ENCODE assay signal across 19 cellular contexts in the genomic region with DNA sequence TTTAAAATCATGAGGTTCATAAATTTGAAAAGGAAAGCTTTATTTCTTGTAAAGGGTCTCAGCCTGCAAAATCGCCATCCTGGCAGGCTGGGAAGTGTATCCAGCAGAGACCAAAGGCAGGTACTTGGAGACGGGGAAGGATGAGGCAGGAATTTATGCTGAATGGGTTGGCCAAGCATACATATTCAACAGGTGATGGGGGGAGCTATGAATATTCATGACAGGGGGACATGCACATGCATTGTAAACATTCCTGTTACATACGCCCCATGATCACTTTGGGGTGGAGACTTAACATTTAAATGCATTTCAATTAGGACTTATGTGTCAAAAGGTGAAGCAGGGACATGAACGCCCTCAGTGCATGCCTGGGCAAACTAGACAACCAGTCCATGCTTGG. TPM values are rescaled to one million over a fixed set of nuclear protein-coding genes. Genes with fewer than 3 reads are reported as not detected.
DNase-seq lines count a peak whose midpoint lies in the region; ATAC-seq, FAIRE-seq and TF ChIP-seq lines count a peak whose summit lies in the region.
"Had no signal": no experiment of that assay in that cellular context is flagged by ENCODE, and none has a peak within 500 bp of the region (broad histone marks: within the 10 kb centered on the region; RNA-seq: fewer than 3 reads in every experiment).

No MANE protein-coding gene starts in this region.

- POLR2A ChIA-PET in HepG2 (lab: Yijun Ruan, JAX): no interaction called here
- POLR2A ChIA-PET in K562 (lab: Yijun Ruan, JAX): interaction anchor here (1.0 kb wide), 1 partner anchor 10 kb away, joined by 3 read pairs; no protein-coding TSS in a partner anchor

- H3K4me2 ChIP-seq in HepG2 (ENCODE audit: low read depth, low read length): no peak overlapping the region
- H3K4me2 ChIP-seq in K562 (ENCODE audit: insufficient read depth, low read length): no peak overlapping the region

- intact Hi-C loops in HepG2 (cut with micrococcal nuclease; ENCODE audit: unreplicated experiment) (no loop called here), right lobe of liver (cut with DNase I) (no loop called here), K562 (cut with micrococcal nuclease) (no loop called here), transverse colon (cut with DNase I; ENCODE audit: low total_unique reads) (no loop called here)

- no peaks in the 10 kb centered on the region for H3K9me3 Mint-ChIP-seq in immature natural killer cell
- H3K9me3 Mint-ChIP-seq in progenitor cell of endocrine pancreas (ENCODE audit: low read depth): peaks cover 3% of the 10 kb centered on the region

- TF ChIP-seq EP300 in HepG2 (IDR thresholded peaks at IDR 0.05; ENCODE audit: low read depth in 2 of 2, low read length in 2 of 2) (no peak), HepG2 (CRISPR knock-in tag; IDR thresholded peaks at IDR 0.05; ENCODE audit: borderline replicate concordance) (no peak), K562 (IDR thresholded peaks at IDR 0.05; ENCODE audit: low read length) (no peak), transverse colon (IDR thresholded peaks at IDR 0.05; ENCODE audit: low read depth) (no peak)

- FAIRE-seq in HepG2 (lab: Jason Lieb, UNC) (no peak), K562 (lab: Jason Lieb, UNC) (no peak)

- no peak overlapping the region for H3K27ac ChIP-seq in HepG2 (ENCODE audit: extremely low read length, insufficient read depth, low read length)
- no peak overlapping the region for H3K27ac ChIP-seq in right lobe of liver
- no peak overlapping the region for H3K27ac ChIP-seq in K562 (ENCODE audit: extremely low read depth, low read depth, low read length)
- H3K27ac ChIP-seq in transverse colon: no peak overlapping the region
- H3K27ac ChIP-seq: SK-N-MC had no signal

- H3K4me3 ChIP-seq in HepG2 (replicated peaks in 1 of 3; ENCODE audit: insufficient read depth in 1 of 3, low read depth in 2 of 3, low read length in 3 of 3): no peak overlapping the region
- H3K4me3 ChIP-seq in right lobe of liver: no peak overlapping the region
- H3K4me3 ChIP-seq in K562: no peak overlapping the region
- no peak overlapping the region for H3K4me3 ChIP-seq in transverse colon
- H3K4me3 ChIP-seq: SK-N-MC had no signal

- H3K36me3 Mint-ChIP-seq in immature natural killer cell (peaks cover 15 to 27% (median 16%) of the 10 kb centered on the region in 3 donors), progenitor cell of endocrine pancreas (ENCODE audit: insufficient read depth) (peaks cover 22% of the 10 kb centered on the region)

- no peaks in the 10 kb centered on the region for H3K27me3 ChIP-seq in HepG2 (ENCODE audit: control insufficient read depth in 1 of 2, insufficient read depth in 2 of 2, low read length in 2 of 2)
- no peaks in the 10 kb centered on the region for H3K27me3 ChIP-seq in right lobe of liver
- no peaks in the 10 kb centered on the region for H3K27me3 ChIP-seq in K562 (ENCODE audit: control insufficient read depth in 2 of 2, insufficient read depth in 2 of 2, low read length in 2 of 2)
- H3K27me3 ChIP-seq in transverse colon: no peaks in the 10 kb centered on the region

- H3K9me3 ChIP-seq in HepG2 (ENCODE audit: low read length): no peaks in the 10 kb centered on the region
- no peaks in the 10 kb centered on the region for H3K9me3 ChIP-seq in right lobe of liver
- no peaks in the 10 kb centered on the region for H3K9me3 ChIP-seq in K562 (replicated peaks; ENCODE audit: control insufficient read depth, insufficient read depth, low read depth, low read length)
- no peaks in the 10 kb centered on the region for H3K9me3 ChIP-seq in transverse colon

- H3K36me3 ChIP-seq in HepG2 (replicated peaks in 1 of 2; ENCODE audit: control insufficient read depth in 1 of 2, insufficient read depth in 2 of 2, low read length in 2 of 2) (peaks cover 0 to 1% of the 10 kb centered on the region in 2 experiments; a peak in 3 of 5 replicates), right lobe of liver (no peaks in the 10 kb centered on the region), K562 (ENCODE audit: control insufficient read depth, insufficient read depth, low read length) (peaks cover 12% of the 10 kb centered on the region; the same call in 1 of the 3 replicates), transverse colon (no peaks in the 10 kb centered on the region)

- H3K27me3 Mint-ChIP-seq in immature natural killer cell (ENCODE audit: low read depth in 3 of 3) (peaks cover 3 to 8% (median 4%) of the 10 kb centered on the region in 3 donors), progenitor cell of endocrine pancreas (no peaks in the 10 kb centered on the region)
- H3K27me3 Mint-ChIP-seq: B cell had no signal

- no peak overlapping the region for H3K9ac ChIP-seq in HepG2 (ENCODE audit: insufficient read depth, low read depth, low read length)
- H3K9ac ChIP-seq in K562 (ENCODE audit: insufficient read depth in 1 of 2, low read depth in 2 of 2, low read length in 2 of 2): no peak overlapping the region

- TF ChIP-seq CTCF in HepG2 (CRISPR knock-in tag; IDR thresholded peaks at IDR 0.05) (no peak), right lobe of liver (IDR thresholded peaks at IDR 0.05) (no peak), K562 (IDR thresholded peaks at IDR 0.05 in 2 of 3, conservative IDR thresholded peaks at IDR 0.05 in 1 of 3; ENCODE audit: insufficient read depth in 2 of 3, low read depth in 1 of 3, low read length in 3 of 3) (no peak), progenitor cell of endocrine pancreas (IDR thresholded peaks at IDR 0.05; ENCODE audit: unreplicated experiment) (no peak), transverse colon (IDR thresholded peaks at IDR 0.05) (no peak)

- in situ Hi-C loops in HepG2 (cut with HindIII; ENCODE audit: extremely low pct_ligation_motif_present, low pct_unique_long_range_greater_than_20kb): no loop called here
- in situ Hi-C loops in K562 (cut with MboI): no loop called here
- in situ Hi-C loops in transverse colon (cut with MboI; ENCODE audit: low pct_ligation_motif_present in 1 of 4, low pct_unique_long_range_greater_than_20kb in 1 of 4, low sequenced_read_pairs in 3 of 4): no loop called here

- H3K79me2 ChIP-seq in HepG2 (ENCODE audit: insufficient read depth, low read length) (no peaks in the 10 kb centered on the region), K562 (ENCODE audit: control insufficient read depth, insufficient read depth, low read length) (no peaks in the 10 kb centered on the region)

- no peak overlapping the region for H2AFZ ChIP-seq in HepG2 (ENCODE audit: low read length)
- H2AFZ ChIP-seq in K562 (ENCODE audit: low read depth, low read length): no peak overlapping the region

- H3K4me1 Mint-ChIP-seq in immature natural killer cell (peaks cover 32 to 39% of the 10 kb centered on the region in 2 donors), progenitor cell of endocrine pancreas (ENCODE audit: low read depth) (no peaks in the 10 kb centered on the region)
- H3K4me1 Mint-ChIP-seq: B cell had no signal

- H4K20me1 ChIP-seq in HepG2 (ENCODE audit: insufficient read depth, low read length): no peaks in the 10 kb centered on the region
- peaks cover 6% of the 10 kb centered on the region; the same call in 1 of the 2 replicates for H4K20me1 ChIP-seq in K562 (replicated peaks; ENCODE audit: control insufficient read depth, insufficient read depth, low read length)

- H3K9me1 ChIP-seq in K562 (ENCODE audit: control insufficient read depth, insufficient read depth, low read length): no peaks in the 10 kb centered on the region

- H3K27ac Mint-ChIP-seq in immature natural killer cell (peak overlapping the region in 5 of 6 donors; percentile 3 to 76 (median 18)), progenitor cell of endocrine pancreas (peak overlapping the region; percentile 74)
- H3K27ac Mint-ChIP-seq: B cell had no signal

- TF ChIP-seq RAD21 in HepG2 (CRISPR knock-in tag; IDR thresholded peaks at IDR 0.05) (no peak), K562 (CRISPR knock-in tag; conservative IDR thresholded peaks at IDR 0.05 in 1 of 2, IDR thresholded peaks at IDR 0.05 in 1 of 2) (no peak)

- BruUV-seq in HepG2 (replicated peaks; lab: Mats Ljungman, UMichigan): no TSS peak
- BruUV-seq in K562 (replicated peaks; lab: Mats Ljungman, UMichigan): no TSS peak

- no peak for DNase-seq in HepG2 (ENCODE audit: low spot score)
- no peak for DNase-seq in right lobe of liver
- no peak for DNase-seq in K562 (ENCODE audit: extremely low read depth in 1 of 4, low spot score in 3 of 4)
- DNase-seq in immature natural killer cell: no peak
- DNase-seq in progenitor cell of endocrine pancreas (ENCODE audit: low spot score, unreplicated experiment): no peak
- no peak for DNase-seq in transverse colon
- no peak for DNase-seq in NCI-H748 (lab: John Stamatoyannopoulos, UW; ENCODE audit: unreplicated experiment)
- no peak for DNase-seq in Kasumi-1 (lab: John Stamatoyannopoulos, UW)
- DNase-seq: COR-L47, DMS 273 treated with DMSO at 0.1 percent for 48 hours, DND-41, HCEC 1CT, NCI-H1436, NCI-H2029, NCI-H748 treated with DMSO at 0.1 percent for 48 hours, SHP77 had no signal

- ATAC-seq in HepG2 (no peak), right lobe of liver (no peak), K562 (no peak)

- TF ChIP-seq POLR2A in HepG2 (IDR thresholded peaks at IDR 0.05; ENCODE audit: insufficient read depth in 1 of 2, low read depth in 2 of 2, low read length in 2 of 2) (no peak), right lobe of liver (IDR thresholded peaks at IDR 0.05) (no peak), K562 (conservative IDR thresholded peaks at IDR 0.05) (no peak), transverse colon (IDR thresholded peaks at IDR 0.05) (no peak)

- H3K4me1 ChIP-seq in HepG2 (ENCODE audit: insufficient read depth, low read length): peaks cover 25% of the 10 kb centered on the region
- no peaks in the 10 kb centered on the region for H3K4me1 ChIP-seq in right lobe of liver
- H3K4me1 ChIP-seq in K562 (replicated peaks in 1 of 2; ENCODE audit: control insufficient read depth in 2 of 2, insufficient read depth in 2 of 2, low read length in 2 of 2): no peaks in the 10 kb centered on the region
- H3K4me1 ChIP-seq in transverse colon: no peaks in the 10 kb centered on the region

- CTCF ChIA-PET in HepG2 (lab: Yijun Ruan, JAX; ENCODE audit: low intra/inter-chr PET ratio, low total read pairs) (no interaction called here), K562 (lab: Yijun Ruan, JAX; ENCODE audit: low intra/inter-chr PET ratio) (no interaction called here)

- WGBS in HepG2 (ENCODE audit: low lambda C conversion rate): 93% methylated on average over 4 of the region's 4 CpGs
- 77% methylated on average over 3 of the region's 4 CpGs for WGBS in right lobe of liver (ENCODE audit: insufficient coverage, low coverage, low lambda C conversion rate, missing lambda C conversion rate)
- WGBS in K562 (ENCODE audit: insufficient coverage, low coverage, missing lambda C conversion rate): 63% methylated on average over 4 of the region's 4 CpGs
- WGBS in transverse colon (ENCODE audit: low coverage in 1 of 2), 2 donors: 83 to 87% methylated on average over 2 to 4 of the region's 4 CpGs

- H3K4me3 Mint-ChIP-seq in immature natural killer cell (no peak overlapping the region), progenitor cell of endocrine pancreas (ENCODE audit: low read depth) (no peak overlapping the region)
- H3K4me3 Mint-ChIP-seq: B cell had no signal

RNA-seq across cellular contexts. Expression of gene SLC22A1, which starts 9.8 kb away (rescaled TPM):
- total RNA-seq in HepG2 (2016; rRNA removed; fragmentation: Illumina TruSeq; extraction: Trizol): 0.32 and 0.80 TPM in 2 replicates
- total RNA-seq in HepG2 (2016; cell fraction: cytosol; rRNA removed; fragmentation: Illumina TruSeq; extraction: Trizol; ENCODE audit: low read depth): 0.71 and 0.81 TPM in 2 replicates
- 1.5 and 1.6 TPM in 2 replicates for total RNA-seq in HepG2 (2016; cell fraction: insoluble cytoplasmic fraction; rRNA removed; fragmentation: Illumina TruSeq; extraction: Trizol)
- total RNA-seq in HepG2 (2016; cell fraction: membrane; rRNA removed; fragmentation: Illumina TruSeq; extraction: Trizol): 1.0 and 1.9 TPM in 2 replicates
- 3.6 and 3.7 TPM in 2 replicates for total RNA-seq in HepG2 (2016; cell fraction: nucleus; rRNA removed; fragmentation: Illumina TruSeq; extraction: Trizol)
- 0.82 and 0.87 TPM in 2 replicates for polyA plus RNA-seq in HepG2 (2011; rRNA removed)
- polyA plus RNA-seq in HepG2 (2011; cell fraction: cytosol; rRNA removed): 0.32 and 0.38 TPM in 2 replicates
- 3.3 and 4.4 TPM in 2 replicates for polyA plus RNA-seq in HepG2 (2011; cell fraction: nucleus; rRNA removed)
- 0.80 and 2.9 TPM in 2 replicates for polyA plus RNA-seq in HepG2 (2012)
- 0.35 and 1.7 TPM in 2 replicates for polyA plus RNA-seq in HepG2 (2016; cell fraction: cytosol; fragmentation: Illumina TruSeq; extraction: Trizol; ENCODE audit: low read depth)
- 0.33 and 1.2 TPM in 2 replicates for polyA plus RNA-seq in HepG2 (2016; cell fraction: insoluble cytoplasmic fraction; fragmentation: Illumina TruSeq; extraction: Trizol; ENCODE audit: low read depth)
- 0.64 and 1.2 TPM in 2 replicates for polyA plus RNA-seq in HepG2 (2016; cell fraction: membrane; fragmentation: Illumina TruSeq; extraction: Trizol; ENCODE audit: low read depth)
- polyA plus RNA-seq in HepG2 (2016; cell fraction: nucleus; fragmentation: Illumina TruSeq; extraction: Trizol; ENCODE audit: insufficient read depth, low read depth): 4.3 and 5.2 TPM in 2 replicates
- 1.3 and 7.3 TPM in 2 replicates for polyA minus RNA-seq in HepG2 (2011; rRNA and poly(A)+ RNA removed; ENCODE audit: low replicate concordance)
- 0.40 TPM in 1 of 2 replicates, not detected in the other for polyA minus RNA-seq in HepG2 (2011; cell fraction: cytosol; rRNA and poly(A)+ RNA removed)
- polyA minus RNA-seq in HepG2 (2011; cell fraction: nucleus; rRNA and poly(A)+ RNA removed): 7.7 and 8.6 TPM in 2 replicates
- 1,000 to 10,000 TPM in 3 of 6 experiments, 100 to 1,000 TPM in 3; 190 to 1,656 (median 769) TPM for total RNA-seq in right lobe of liver
- 0.86 and 0.93 TPM in 2 replicates for total RNA-seq in K562 (2011; cell fraction: chromatin; rRNA removed; ENCODE audit: low replicate concordance)
- 0.67 and 0.79 TPM in 2 replicates for total RNA-seq in K562 (2011; cell fraction: nucleolus; rRNA removed)
- 1.5 and 1.9 TPM in 2 replicates for total RNA-seq in K562 (2011; cell fraction: nucleoplasm; rRNA removed)
- total RNA-seq in K562 (2014; rRNA removed): 0.37 TPM in 1 of 2 replicates, not detected in the other
- 0.18 and 0.19 TPM in 2 replicates for total RNA-seq in K562 (2014; rRNA removed; fragmentation: Illumina TruSeq; extraction: Trizol)
- total RNA-seq in K562 (2015; rRNA removed; fragmentation: Illumina TruSeq; extraction: Trizol): 0.33 and 0.45 TPM in 2 replicates
- total RNA-seq in K562 (2021): 0.54 and 0.60 TPM in 2 replicates
- 0.08 and 0.26 TPM in 2 replicates for polyA plus RNA-seq in K562 (2011; rRNA removed)
- polyA plus RNA-seq in K562 (2011; cell fraction: cytosol; rRNA removed): 0.18 TPM in 1 of 2 replicates, not detected in the other
- 0.60 and 0.74 TPM in 2 replicates for polyA plus RNA-seq in K562 (2011; cell fraction: nucleus; rRNA removed)
- polyA plus RNA-seq in K562 (2012): 0.14 and 0.25 TPM in 2 replicates
- 0.12 TPM in 1 of 2 replicates, not detected in the other for polyA plus RNA-seq in K562 (2014; fragmentation: Illumina TruSeq; extraction: Trizol)
- polyA plus RNA-seq in K562 (2014; fragmentation: Nextera tagmentation; extraction: Ambion mirVana): under 1 TPM in 1 of 2 experiments, not detected in 1; 0.11 TPM
- polyA plus RNA-seq in K562 (2014; rRNA removed): 0.24 TPM in 1 of 2 replicates, not detected in the other
- polyA minus RNA-seq in K562 (2011; rRNA and poly(A)+ RNA removed): 0.33 and 0.56 TPM in 2 replicates
- not detected in 2 replicates for polyA minus RNA-seq in K562 (2011; cell fraction: cytosol; rRNA and poly(A)+ RNA removed)
- polyA minus RNA-seq in K562 (2011; cell fraction: nucleus; rRNA and poly(A)+ RNA removed): 0.67 TPM in 2 replicates
- polyA plus RNA-seq in immature natural killer cell: 1 to 10 TPM in 1 of 3 donors, under 1 TPM in 1, not detected in 1; 0.44 to 2.1 TPM
- total RNA-seq in progenitor cell of endocrine pancreas: 2.4 and 3.0 TPM in 2 replicates
- 1 to 10 TPM in 1 of 4 donors, under 1 TPM in 2, not detected in 1; 0.40 to 1.7 (median 0.55) TPM for total RNA-seq in transverse colon
- total RNA-seq: G401 had no signal

Comparison
In these comparisons a context has a peak if more than half of its experiments do, and no peak if none do; other contexts are left out.
1. RNA of gene SLC22A1, which starts 9.8 kb away (total RNA-seq): 190 to 1,656 TPM in right lobe of liver; 2.4 to 3.0 TPM in progenitor cell of endocrine pancreas, 0.32 to 3.7 TPM in HepG2, 0.40 to 1.7 TPM in transverse colon and 0.18 to 1.9 TPM in K562; every median in the first group is over 10 times any median in the second.
2. Of the 241 proteins assayed by ChIP-seq in both HepG2 and K562: peak only in HepG2: RBM22; only in K562: POLR2AphosphoS2; in both: none; in neither: 239.